In genomic region chr11:102196816-102197215, GRCh38 we compare ENCODE assay signal across 27 cellular contexts.
DNase-seq lines count a peak whose midpoint lies in the region; ATAC-seq, FAIRE-seq and TF ChIP-seq lines count a peak whose summit lies in the region.
"Had no signal": no experiment of that assay in that cellular context is flagged by ENCODE, and none has a peak within 500 bp of the region (broad histone marks: within the 10 kb centered on the region; RNA-seq: fewer than 3 reads in every experiment).

No MANE protein-coding gene starts in this region.

- TF ChIP-seq EP300 in gastroesophageal sphincter (IDR thresholded peaks at IDR 0.05) = no peak

- FAIRE-seq in pancreas (lab: Jason Lieb, UNC) = no peak
- FAIRE-seq: H54 had no signal

- no peak overlapping the region for H3K4me2 ChIP-seq in PC-9

- H3K9me3 ChIP-seq in PC-9 (ENCODE audit: insufficient read depth, low read depth) (peaks cover 10% of the 10 kb centered on the region; the same call in 1 of the 2 replicates), pancreas (no peaks in the 10 kb centered on the region), BE2C (no peaks in the 10 kb centered on the region), gastroesophageal sphincter (no peaks in the 10 kb centered on the region)
- H3K9me3 ChIP-seq: prostate gland, tibial artery had no signal

- peaks cover 54% of the 10 kb centered on the region for H3K79me2 ChIP-seq in PC-9 (ENCODE audit: low read depth)

- no peak overlapping the region for H3K4me3 ChIP-seq in PC-9
- H3K4me3 ChIP-seq in fibroblast of villous mesenchyme (ENCODE audit: low read depth, low read length) = no peak overlapping the region
- H3K4me3 ChIP-seq in pancreas = no peak overlapping the region
- H3K4me3 ChIP-seq in BE2C (ENCODE audit: low read depth, low read length) = no peak overlapping the region
- H3K4me3 ChIP-seq in gastroesophageal sphincter = no peak overlapping the region
- H3K4me3 ChIP-seq: lung, prostate gland, tibial artery had no signal

- DNase-seq in ELR (ENCODE audit: low read depth) (peak; percentile 35), PC-9 (no peak), fibroblast of villous mesenchyme (ENCODE audit: low read depth) (peak; percentile 68), renal cortical epithelial cell (ENCODE audit: low read depth) (peak; percentile 59), pancreas (no peak), BE2C (no peak)
- DNase-seq: activated CD4-positive, alpha-beta memory T cell treated with anti-CD3 and anti-CD28 coated beads, Interleukin-2, amount 10 ng/mL, durations not matched to agents 7 days and 5 days; activated T-cell treated with anti-CD3 and anti-CD28 coated beads, Interleukin-2, amount 50 U/mL, for 4 hours; brain microvascular endothelial cell; CD8-positive, alpha-beta T cell; dermis blood vessel endothelial cell; DMS79; glutamatergic neuron; Kasumi-1; naive thymus-derived CD8-positive, alpha-beta T cell; NCI-H1417; NCI-H69; Right ventricle myocardium superior; stimulated activated naive B cell treated with anti-CD40 and anti-IgM and Interleukin-4, amounts not matched to agents 10 μg/mL and 1 μg/mL and 100 μg/mL, for 72 hours; tibial artery; WERI-Rb-1 had no signal

- ATAC-seq in GM18867 (IDR thresholded peaks at IDR 0.05; ENCODE audit: unreplicated experiment) = no peak
- ATAC-seq in pancreas = no peak
- no peak for ATAC-seq in gastroesophageal sphincter
- ATAC-seq: activated T-cell treated with anti-CD3 and anti-CD28 coated beads, Interleukin-2, amount 50 U/mL, for 4 hours; CD8-positive, alpha-beta T cell; esophagus mucosa; naive thymus-derived CD8-positive, alpha-beta T cell; stimulated activated naive B cell treated with anti-CD40 and anti-IgM and Interleukin-4, amounts not matched to agents 10 μg/mL and 1 μg/mL and 100 μg/mL, for 72 hours had no signal

- H3K36me3 ChIP-seq in PC-9 (ENCODE audit: low read depth) (peaks cover 40% of the 10 kb centered on the region), pancreas (no peaks in the 10 kb centered on the region), BE2C (no peaks in the 10 kb centered on the region), gastroesophageal sphincter (no peaks in the 10 kb centered on the region)
- H3K36me3 ChIP-seq: prostate gland, tibial artery, WERI-Rb-1 had no signal

- H3K27me3 ChIP-seq in PC-9 (ENCODE audit: insufficient read depth, low read depth) = no peaks in the 10 kb centered on the region
- no peaks in the 10 kb centered on the region for H3K27me3 ChIP-seq in pancreas
- H3K27me3 ChIP-seq in BE2C = no peaks in the 10 kb centered on the region
- H3K27me3 ChIP-seq in gastroesophageal sphincter = no peaks in the 10 kb centered on the region
- H3K27me3 ChIP-seq: brain microvascular endothelial cell, tibial artery had no signal

- peaks cover 8% of the 10 kb centered on the region for H3F3A ChIP-seq in PC-9 (ENCODE audit: insufficient read depth, low read depth)

- no peaks in the 10 kb centered on the region for H3K9me2 ChIP-seq in PC-9 (ENCODE audit: insufficient read depth)

- POLR2A ChIA-PET in PC-9 (lab: Charles Lee; ENCODE audit: unreplicated experiment) = interaction anchor here (0.6 kb wide), 1 partner anchor 26 kb away, joined by 6 read pairs; no protein-coding TSS in a partner anchor

- H4K20me1 ChIP-seq in PC-9 (ENCODE audit: insufficient read depth) = no peaks in the 10 kb centered on the region

- no peak for TF ChIP-seq POLR2A in gastroesophageal sphincter (IDR thresholded peaks at IDR 0.05)

- intact Hi-C loops in PC-9 (cut with micrococcal nuclease; ENCODE audit: unreplicated experiment) = no loop called here
- intact Hi-C loops in pancreas (cut with DNase I) = no loop called here

- WGBS in pancreas, 2 donors = 83 to 85% methylated on average over 3 of the region's 3 CpGs
- 68 to 71% methylated on average over 3 of the region's 3 CpGs for WGBS in gastroesophageal sphincter (ENCODE audit: low coverage in 1 of 2), 2 donors

- CTCF ChIA-PET in PC-9 (lab: Charles Lee) = no interaction called here

- H3K27ac ChIP-seq in PC-9 = 0 out of 2 replicates have a peak overlapping the region, but pooled peaks have one; percentile 0
- H3K27ac ChIP-seq in pancreas = no peak overlapping the region
- no peak overlapping the region for H3K27ac ChIP-seq in gastroesophageal sphincter
- H3K27ac ChIP-seq: brain microvascular endothelial cell, prostate gland, tibial artery, WERI-Rb-1 had no signal

- H3K4me1 ChIP-seq in PC-9 (replicated peaks; ENCODE audit: insufficient read depth) (no peaks in the 10 kb centered on the region), pancreas (no peaks in the 10 kb centered on the region), BE2C (no peaks in the 10 kb centered on the region), gastroesophageal sphincter (peaks cover 2 to 49% (median 10%) of the 10 kb centered on the region in 3 donors)
- H3K4me1 ChIP-seq: prostate gland had no signal

- no peak overlapping the region for H2AFZ ChIP-seq in PC-9

- TF ChIP-seq CTCF in PC-9 (conservative IDR thresholded peaks at IDR 0.05) = no peak
- TF ChIP-seq CTCF in fibroblast of villous mesenchyme (IDR thresholded peaks at IDR 0.05; ENCODE audit: insufficient read depth, low read depth, low read length) = no peak
- no peak for TF ChIP-seq CTCF in pancreas (IDR thresholded peaks at IDR 0.05)
- TF ChIP-seq CTCF in BE2C (IDR thresholded peaks at IDR 0.05; ENCODE audit: low read depth, low read length) = no peak
- no peak for TF ChIP-seq CTCF in gastroesophageal sphincter (IDR thresholded peaks at IDR 0.05)

- BruUV-seq in PC-9 (replicated peaks; lab: Mats Ljungman, UMichigan) = no TSS peak

Comparison
In these comparisons a context has a peak if more than half of its experiments do, and no peak if none do; other contexts are left out.
1. DNase-seq: peak in ELR (single experiment), fibroblast of villous mesenchyme (single experiment) and renal cortical epithelial cell (single experiment); none in PC-9 (0 of 2), pancreas (0 of 6) and BE2C (single experiment).